In genomic region chr11:9974375-9974774, GRCh38 we compare ENCODE assay signal across 24 cellular contexts.
"Had no signal": no experiment of that assay in that cellular context is flagged by ENCODE, and none has a peak within 500 bp of the region (broad histone marks: within the 10 kb centered on the region; RNA-seq: fewer than 3 reads in every experiment).

No MANE protein-coding gene starts in this region.

- H3K36me3 ChIP-seq: ascending aorta, brain microvascular endothelial cell had no signal

- H3K27ac ChIP-seq: ascending aorta, brain microvascular endothelial cell, foreskin keratinocyte, heart left ventricle, spleen, testis had no signal

- H3K4me3 Mint-ChIP-seq: activated naive CD4-positive, alpha-beta T cell treated with anti-CD3 and anti-CD28 coated beads for 36 hours; activated naive CD8-positive, alpha-beta T cell treated with anti-CD3 and anti-CD28 coated beads for 36 hours; endodermal cell; memory B cell; natural killer cell had no signal

- H3K4me3 ChIP-seq: ascending aorta, heart left ventricle, spleen, testis had no signal

- DNase-seq: activated CD4-positive, alpha-beta T cell treated with anti-CD3 and anti-CD28 coated beads, Interleukin-2, amount 50 U/mL, for 4 hours; activated effector memory CD4-positive, alpha-beta T cell treated with anti-CD3 and anti-CD28 coated beads, Interleukin-2, amount 50 U/mL, for 16 hours; activated naive CD4-positive, alpha-beta T cell treated with anti-CD3 and anti-CD28 coated beads for 36 hours; activated naive CD8-positive, alpha-beta T cell treated with anti-CD3 and anti-CD28 coated beads for 36 hours; activated T-cell treated with anti-CD3 and anti-CD28 coated beads for 4 hours; brain microvascular endothelial cell; caudate nucleus; endodermal cell; foreskin keratinocyte; heart left ventricle; hypothalamus; natural killer cell; posterior cingulate gyrus; right cardiac atrium; spleen; stimulated activated CD4-positive, alpha-beta T cell treated with anti-CD3 and anti-CD28 coated beads, Interleukin-2, amount 100 ng/mL, for 48 hours; stimulated activated naive CD4-positive, alpha-beta T cell treated with Interleukin-2 at 50 U/mL for 16 hours; T-helper 2 cell; testis; trophoblast cell had no signal

- H3K27ac Mint-ChIP-seq: activated naive CD4-positive, alpha-beta T cell treated with anti-CD3 and anti-CD28 coated beads for 36 hours; activated naive CD8-positive, alpha-beta T cell treated with anti-CD3 and anti-CD28 coated beads for 36 hours; endodermal cell; memory B cell; natural killer cell had no signal

- ATAC-seq: esophagus mucosa, foreskin keratinocyte, heart left ventricle, natural killer cell, right cardiac atrium had no signal

- H3K4me1 Mint-ChIP-seq: activated naive CD8-positive, alpha-beta T cell treated with anti-CD3 and anti-CD28 coated beads for 36 hours; memory B cell; natural killer cell had no signal

- H3K4me1 ChIP-seq: foreskin keratinocyte, testis had no signal

- FAIRE-seq: urothelium cell line had no signal

- H3K9me3 Mint-ChIP-seq: activated naive CD4-positive, alpha-beta T cell treated with anti-CD3 and anti-CD28 coated beads for 36 hours; activated naive CD8-positive, alpha-beta T cell treated with anti-CD3 and anti-CD28 coated beads for 36 hours; endodermal cell; memory B cell; natural killer cell had no signal

- H3K36me3 Mint-ChIP-seq: activated naive CD8-positive, alpha-beta T cell treated with anti-CD3 and anti-CD28 coated beads for 36 hours; memory B cell; natural killer cell had no signal

- H3K27me3 ChIP-seq: ascending aorta, brain microvascular endothelial cell, foreskin keratinocyte, heart left ventricle, spleen, testis had no signal

- H3K27me3 Mint-ChIP-seq: activated naive CD8-positive, alpha-beta T cell treated with anti-CD3 and anti-CD28 coated beads for 36 hours; memory B cell had no signal

- H3K9me3 ChIP-seq: ascending aorta, heart left ventricle, spleen, testis had no signal
